ENCODE assay signal across 11 cellular contexts in genomic region chr5:69083412-69083811, GRCh38. TPM values are rescaled to one million over a fixed set of nuclear protein-coding genes. Genes with fewer than 3 reads are reported as not detected.
DNase-seq lines count a peak whose midpoint lies in the region; ATAC-seq and TF ChIP-seq lines count a peak whose summit lies in the region.
"Had no signal": no experiment of that assay in that cellular context is flagged by ENCODE, and none has a peak within 500 bp of the region (broad histone marks: within the 10 kb centered on the region; RNA-seq: fewer than 3 reads in every experiment).

No MANE protein-coding gene starts in this region.

- H3K4me3 Mint-ChIP-seq in HFFc6 = no peak overlapping the region
- no peak overlapping the region for H3K4me3 Mint-ChIP-seq in effector memory CD8-positive, alpha-beta T cell
- H3K4me3 Mint-ChIP-seq: stimulated activated memory B cell treated with anti-CD40 and anti-IgM and Interleukin-4, amounts not matched to agents 10 μg/mL and 1 μg/mL and 100 μg/mL, for 72 hours had no signal

- no peaks in the 10 kb centered on the region; the same call in none of the 2 replicates for H3K27me3 Mint-ChIP-seq in HFFc6 (ENCODE audit: insufficient read depth)
- no peaks in the 10 kb centered on the region for H3K27me3 Mint-ChIP-seq in effector memory CD8-positive, alpha-beta T cell
- H3K27me3 Mint-ChIP-seq: stimulated activated memory B cell treated with anti-CD40 and anti-IgM and Interleukin-4, amounts not matched to agents 10 μg/mL and 1 μg/mL and 100 μg/mL, for 72 hours had no signal

- H3K27ac ChIP-seq in SJCRH30 = no peak overlapping the region

- H3K36me3 ChIP-seq in SJCRH30 = no peaks in the 10 kb centered on the region

- H3K4me3 ChIP-seq in SJCRH30 = no peak overlapping the region

- H3K4me1 ChIP-seq in SJCRH30 = no peaks in the 10 kb centered on the region

- H3K27me3 ChIP-seq in SJCRH30 = no peaks in the 10 kb centered on the region

- DNase-seq in Caki2 (ENCODE audit: low read depth) (peak; percentile 67), HFFc6 (no peak), SJCRH30 (peak; percentile 13 to 33), iPS-NIHi7 (ENCODE audit: extremely low spot score) (peak; percentile 43), COLO668 (lab: John Stamatoyannopoulos, UW; ENCODE audit: unreplicated experiment) (no peak)
- DNase-seq in effector memory CD8-positive, alpha-beta T cell = no peak
- no peak for DNase-seq in activated T-cell treated with anti-CD3 and anti-CD28 coated beads, Interleukin-2, amount 50 U/mL, for 48 hours
- DNase-seq: NCI-H345 had no signal

- peak; percentile 16; the same call in 1 of the 2 replicates for TF ChIP-seq CTCF in HFFc6 (IDR thresholded peaks at IDR 0.05)

- in situ Hi-C loops in Caki2 (cut with HindIII; ENCODE audit: low pct_unique_long_range_greater_than_20kb, low sequenced_read_pairs) = no loop called here

- ATAC-seq in effector memory CD8-positive, alpha-beta T cell (replicated peaks) = no peak
- no peak for ATAC-seq in GM21526 (IDR thresholded peaks at IDR 0.05; ENCODE audit: low FRiP score, unreplicated experiment)
- ATAC-seq: stimulated activated memory B cell treated with anti-CD40 and anti-IgM and Interleukin-4, amounts not matched to agents 10 μg/mL and 1 μg/mL and 100 μg/mL, for 72 hours had no signal

- no peak overlapping the region for H3K27ac Mint-ChIP-seq in HFFc6
- H3K27ac Mint-ChIP-seq in effector memory CD8-positive, alpha-beta T cell = no peak overlapping the region
- H3K27ac Mint-ChIP-seq: activated naive CD4-positive, alpha-beta T cell treated with anti-CD3 and anti-CD28 coated beads, Interleukin-2, amount 50 U/mL, for 72 hours; stimulated activated memory B cell treated with anti-CD40 and anti-IgM and Interleukin-4, amounts not matched to agents 10 μg/mL and 1 μg/mL and 100 μg/mL, for 72 hours had no signal

- peaks cover 16% of the 10 kb centered on the region for H3K4me1 Mint-ChIP-seq in HFFc6 (ENCODE audit: low read depth)
- H3K4me1 Mint-ChIP-seq in effector memory CD8-positive, alpha-beta T cell (ENCODE audit: low read depth in 2 of 2) = no peaks in the 10 kb centered on the region

- H3K9me3 ChIP-seq in SJCRH30 (replicated peaks) = no peaks in the 10 kb centered on the region

- no peaks in the 10 kb centered on the region for H3K9me3 Mint-ChIP-seq in HFFc6
- no peaks in the 10 kb centered on the region for H3K9me3 Mint-ChIP-seq in effector memory CD8-positive, alpha-beta T cell
- H3K9me3 Mint-ChIP-seq: activated naive CD4-positive, alpha-beta T cell treated with anti-CD3 and anti-CD28 coated beads, Interleukin-2, amount 50 U/mL, for 72 hours; stimulated activated memory B cell treated with anti-CD40 and anti-IgM and Interleukin-4, amounts not matched to agents 10 μg/mL and 1 μg/mL and 100 μg/mL, for 72 hours had no signal

- no peaks in the 10 kb centered on the region for H3K36me3 Mint-ChIP-seq in HFFc6 (ENCODE audit: low read depth)
- no peaks in the 10 kb centered on the region for H3K36me3 Mint-ChIP-seq in effector memory CD8-positive, alpha-beta T cell (ENCODE audit: insufficient read depth)
- H3K36me3 Mint-ChIP-seq: activated naive CD4-positive, alpha-beta T cell treated with anti-CD3 and anti-CD28 coated beads, Interleukin-2, amount 50 U/mL, for 72 hours; stimulated activated memory B cell treated with anti-CD40 and anti-IgM and Interleukin-4, amounts not matched to agents 10 μg/mL and 1 μg/mL and 100 μg/mL, for 72 hours had no signal

RNA-seq across cellular contexts. Expression of gene SLC30A5, which starts 10.4 kb away (rescaled TPM):
- 62.6 and 110 TPM in 2 replicates for total RNA-seq in Caki2 (2014; rRNA removed; shearing (Covaris generic); ENCODE audit: low replicate concordance)
- total RNA-seq in HFFc6 (2021; fragmentation: NEBNext Ultra II Directional; extraction: Animal tissue kit (Norgen Biotek cat#: 25700)) = 10 to 100 TPM; 55.9 to 80.7 (median 71.7) TPM
- 47.0 and 51.8 TPM in 2 replicates for total RNA-seq in SJCRH30 (2014; rRNA removed; shearing (Covaris generic))

Comparison
In these comparisons a context has a peak if more than half of its experiments do, and no peak if none do; other contexts are left out.
1. DNase-seq: peak in Caki2 (single experiment), SJCRH30 (2 of 2) and iPS-NIHi7 (single experiment); none in HFFc6 (single experiment), effector memory CD8-positive, alpha-beta T cell (0 of 3), activated T-cell treated with anti-CD3 and anti-CD28 coated beads, Interleukin-2, amount 50 U/mL, for 48 hours (0 of 2) and COLO668 (single experiment).